Comparison of ENCODE assay signal across 8 cellular contexts in genomic region chr7:33128631-33128989, GRCh38. TPM values are rescaled to one million over a fixed set of nuclear protein-coding genes. Genes with fewer than 3 reads are reported as not detected.
DNase-seq lines count a peak whose midpoint lies in the region; ATAC-seq and TF ChIP-seq lines count a peak whose summit lies in the region.

No MANE protein-coding gene starts in this region.

- H3K9me3 Mint-ChIP-seq in activated T-helper 17 cell treated with anti-CD3 and anti-CD28 coated beads, Interleukin-2, amount 50 U/mL, for 72 hours, result no peaks in the 10 kb centered on the region
- H3K9me3 Mint-ChIP-seq in stimulated activated memory B cell treated with anti-CD40 and anti-IgM and Interleukin-4, amounts not matched to agents 10 μg/mL and 1 μg/mL and 100 μg/mL, for 72 hours, result no peaks in the 10 kb centered on the region

- H3K27ac Mint-ChIP-seq in activated T-helper 17 cell treated with anti-CD3 and anti-CD28 coated beads, Interleukin-2, amount 50 U/mL, for 72 hours, result peak overlapping the region; percentile 90
- H3K27ac Mint-ChIP-seq in stimulated activated memory B cell treated with anti-CD40 and anti-IgM and Interleukin-4, amounts not matched to agents 10 μg/mL and 1 μg/mL and 100 μg/mL, for 72 hours, result peak overlapping the region; percentile 79

- H3K27me3 ChIP-seq in HL-60 (ENCODE audit: insufficient read depth, poor library complexity, severe bottlenecking), result no peaks in the 10 kb centered on the region
- no peaks in the 10 kb centered on the region for H3K27me3 ChIP-seq in iPS-18a (ENCODE audit: control insufficient read depth, insufficient read depth, low read length)

- peak overlapping the region; percentile 85 for H3K27ac ChIP-seq in HL-60 (replicated peaks)
- H3K27ac ChIP-seq in iPS-18a (ENCODE audit: low read length), result no peak overlapping the region

- no peak for TF ChIP-seq CTCF in HL-60 (IDR thresholded peaks at IDR 0.05; ENCODE audit: insufficient read depth, low read length)

- ATAC-seq in activated T-helper 17 cell treated with anti-CD3 and anti-CD28 coated beads, Interleukin-2, amount 50 U/mL, for 72 hours (replicated peaks), result no peak
- no peak for ATAC-seq in stimulated activated memory B cell treated with anti-CD40 and anti-IgM and Interleukin-4, amounts not matched to agents 10 μg/mL and 1 μg/mL and 100 μg/mL, for 72 hours
- no peak for ATAC-seq in GM19452 (IDR thresholded peaks at IDR 0.05; ENCODE audit: unreplicated experiment)

- H3K9me3 ChIP-seq in iPS-18a (ENCODE audit: control insufficient read depth, low read depth, low read length), result no peaks in the 10 kb centered on the region

- H3K4me1 Mint-ChIP-seq in activated T-helper 17 cell treated with anti-CD3 and anti-CD28 coated beads, Interleukin-2, amount 50 U/mL, for 72 hours, result peaks cover 6% of the 10 kb centered on the region
- peaks cover 22% of the 10 kb centered on the region for H3K4me1 Mint-ChIP-seq in stimulated activated memory B cell treated with anti-CD40 and anti-IgM and Interleukin-4, amounts not matched to agents 10 μg/mL and 1 μg/mL and 100 μg/mL, for 72 hours

- peak overlapping the region; percentile 50 for H3K9ac ChIP-seq in iPS-18a (ENCODE audit: low read length)

- H3K4me3 ChIP-seq in HL-60 (replicated peaks; ENCODE audit: insufficient read depth, low read length), result peak overlapping the region; percentile 78
- H3K4me3 ChIP-seq in iPS-18a (ENCODE audit: low read length), result peak overlapping the region; percentile 73

- no peaks in the 10 kb centered on the region for H3K36me3 Mint-ChIP-seq in activated T-helper 17 cell treated with anti-CD3 and anti-CD28 coated beads, Interleukin-2, amount 50 U/mL, for 72 hours (ENCODE audit: low read depth)
- H3K36me3 Mint-ChIP-seq in stimulated activated memory B cell treated with anti-CD40 and anti-IgM and Interleukin-4, amounts not matched to agents 10 μg/mL and 1 μg/mL and 100 μg/mL, for 72 hours, result peaks cover 4% of the 10 kb centered on the region

- DNase-seq in HL-60 (ENCODE audit: low read depth in 1 of 2, low spot score in 1 of 2), result no peak
- DNase-seq in NK-92 treated with Interleukin-12 subunit alpha and Interleukin-12 subunit beta, amount 100 ng/mL, for 24 hours (lab: John Stamatoyannopoulos, UW), result no peak
- DNase-seq in DMS114 treated with DMSO at 0.1 percent for 48 hours (lab: John Stamatoyannopoulos, UW; ENCODE audit: unreplicated experiment), result no peak
- DNase-seq in RPMI8226, result no peak

- H3K4me1 ChIP-seq in iPS-18a (ENCODE audit: control insufficient read depth, low read depth, low read length), result peaks cover 7% of the 10 kb centered on the region

- peak overlapping the region; percentile 95 for H3K4me3 Mint-ChIP-seq in activated T-helper 17 cell treated with anti-CD3 and anti-CD28 coated beads, Interleukin-2, amount 50 U/mL, for 72 hours
- H3K4me3 Mint-ChIP-seq in stimulated activated memory B cell treated with anti-CD40 and anti-IgM and Interleukin-4, amounts not matched to agents 10 μg/mL and 1 μg/mL and 100 μg/mL, for 72 hours, result peak overlapping the region; percentile 91

- no peaks in the 10 kb centered on the region for H3K36me3 ChIP-seq in iPS-18a (ENCODE audit: control insufficient read depth, low read depth, low read length)

- H3K27me3 Mint-ChIP-seq in activated T-helper 17 cell treated with anti-CD3 and anti-CD28 coated beads, Interleukin-2, amount 50 U/mL, for 72 hours, result no peaks in the 10 kb centered on the region
- H3K27me3 Mint-ChIP-seq in stimulated activated memory B cell treated with anti-CD40 and anti-IgM and Interleukin-4, amounts not matched to agents 10 μg/mL and 1 μg/mL and 100 μg/mL, for 72 hours, result no peaks in the 10 kb centered on the region

RNA-seq across cellular contexts. Expression of gene BBS9, which starts 0.8 kb away (rescaled TPM):
- total RNA-seq in activated T-helper 17 cell treated with anti-CD3 and anti-CD28 coated beads, Interleukin-2, amount 50 U/mL, for 72 hours, result 10 to 100 TPM; 11.3 to 14.4 TPM

RNA-seq across cellular contexts. Expression of gene RP9, which starts 19.4 kb away (rescaled TPM):
- 10 to 100 TPM in 1 of 2 donors, 1 to 10 TPM in 1; 5.2 to 11.2 TPM for total RNA-seq in activated T-helper 17 cell treated with anti-CD3 and anti-CD28 coated beads, Interleukin-2, amount 50 U/mL, for 72 hours
